In the genomic region with DNA sequence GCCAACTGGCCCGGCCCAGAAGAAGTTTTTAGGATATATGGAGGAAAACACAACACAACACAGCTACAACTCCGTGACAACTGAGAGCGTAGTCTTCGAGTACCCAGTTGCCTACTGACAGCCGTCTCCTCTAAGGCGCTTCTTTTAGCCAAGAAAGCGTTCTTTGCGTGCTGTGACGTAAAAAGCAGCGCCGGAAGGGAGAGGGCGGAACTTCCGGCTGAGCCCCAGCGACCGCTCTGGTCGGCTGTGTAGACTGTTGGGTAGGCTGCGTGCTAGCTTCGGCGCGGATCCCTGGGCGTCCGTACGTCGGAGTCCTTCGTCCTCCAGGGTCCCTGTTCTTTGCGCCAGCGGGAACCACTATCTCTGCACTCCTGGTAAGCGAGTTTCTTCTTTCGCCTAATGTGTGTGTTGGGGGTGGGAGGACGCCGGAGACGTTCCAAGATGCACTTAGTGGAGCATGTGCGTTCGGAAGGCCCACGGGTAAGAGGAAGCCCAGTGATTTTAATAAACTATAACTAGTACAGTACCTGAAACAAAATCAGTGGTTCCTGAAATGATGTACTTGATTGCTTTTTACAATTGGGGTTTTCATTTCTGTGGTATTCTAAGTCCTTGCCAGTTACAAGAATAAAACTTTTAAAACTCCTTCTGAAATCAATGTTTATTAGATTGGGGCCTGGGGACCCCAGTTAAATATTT, we compare ENCODE assay signal across 8 cellular contexts. TPM values are rescaled to one million over a fixed set of nuclear protein-coding genes. Genes with fewer than 3 reads are reported as not detected.
A peak's percentile ranks its signal among the peaks of the same experiment; 100 is the strongest.
DNase-seq lines count a peak whose midpoint lies in the region; ATAC-seq and TF ChIP-seq lines count a peak whose summit lies in the region.

A gene (plus strand): TSS at position 239 of the 699 bp plus-strand sequence. CDS start 2,914 bp downstream, outside the sequence.

- H3K36me3 ChIP-seq in spleen, result peaks cover 0 to 30% (median 20%) of the 10 kb centered on the region in 6 donors

- peak within 1 kb of the TSS; percentile 95 for H3K27ac Mint-ChIP-seq in activated B cell treated with CpG ODN at 0.5 μM for 24 hours

- H3K4me1 Mint-ChIP-seq in activated B cell treated with CpG ODN at 0.5 μM for 24 hours, result peaks cover 42% of the 10 kb centered on the region

- H3K9me3 Mint-ChIP-seq in activated B cell treated with CpG ODN at 0.5 μM for 24 hours, result no peaks in the 10 kb centered on the region

- H3K4me3 Mint-ChIP-seq in activated B cell treated with CpG ODN at 0.5 μM for 24 hours, result peak within 1 kb of the TSS; percentile 99

- no peak for TF ChIP-seq CTCF in AG04450 (IDR thresholded peaks at IDR 0.05; ENCODE audit: low read depth, low read length)
- TF ChIP-seq CTCF in activated B cell treated with CpG ODN at 0.5 μM for 24 hours (IDR thresholded peaks at IDR 0.05), result no peak
- no peak for TF ChIP-seq CTCF in spleen (IDR thresholded peaks at IDR 0.05 in 8 of 11, conservative IDR thresholded peaks at IDR 0.05 in 3 of 11)

- H3K36me3 Mint-ChIP-seq in activated B cell treated with CpG ODN at 0.5 μM for 24 hours (ENCODE audit: low read depth), result peaks cover 33% of the 10 kb centered on the region

- 0% methylated on average over 27 to 35 of the region's 35 CpGs for WGBS in spleen, 5 donors

- intact Hi-C loops in activated B cell treated with CpG ODN at 0.5 μM for 24 hours (cut with micrococcal nuclease) (loop anchor here (1.0 to 5.0 kb wide), 6 partner anchors 12 to 1159 kb away; a partner anchor contains a TSS), spleen (cut with DNase I; ENCODE audit: low total_unique reads) (no loop called here)

- H3K4me3 ChIP-seq in AG04450 (ENCODE audit: low read depth, low read length) (peak within 1 kb of the TSS; percentile 95), spleen (peak within 1 kb of the TSS; percentile 52 to 87 (median 83))

- ATAC-seq in GM18907 (IDR thresholded peaks at IDR 0.05; ENCODE audit: unreplicated experiment) (peak; percentile 99), HG03159 (IDR thresholded peaks at IDR 0.05; ENCODE audit: unreplicated experiment) (peak; percentile 99), activated B cell treated with CpG ODN at 0.5 μM for 24 hours (ENCODE audit: low read depth) (peak; percentile 96)

- peak in 1 of 3 donors; percentile 87 for TF ChIP-seq POLR2A in spleen (IDR thresholded peaks at IDR 0.05)

- peaks cover 4% of the 10 kb centered on the region for H3K27me3 Mint-ChIP-seq in activated B cell treated with CpG ODN at 0.5 μM for 24 hours

- H3K27ac ChIP-seq in AG04450 (ENCODE audit: low read depth, low read length) (peak within 1 kb of the TSS; percentile 81), caudate nucleus (ENCODE audit: low read depth, low read length) (no peak within 1 kb of the TSS), spleen (peak within 1 kb of the TSS; percentile 88 to 96 (median 93))

- DNase-seq in AG04450 (ENCODE audit: low read depth, low spot score) (peak; percentile 77), NCI-H345 (lab: John Stamatoyannopoulos, UW) (peak; percentile 88), activated B cell treated with CpG ODN at 0.5 μM for 24 hours (peak; percentile 88), caudate nucleus (lab: John Stamatoyannopoulos, UW) (peak; percentile 41 to 95 (median 84)), inferior parietal cortex (ENCODE audit: extremely low spot score) (peak; percentile 98), spleen (peak; percentile 98)

- H3K27me3 ChIP-seq in AG04450 (ENCODE audit: control insufficient read depth, insufficient read depth, low read length) (peaks cover under 1% of the 10 kb centered on the region), spleen (replicated peaks in 1 of 7) (peaks cover 0 to 20% (median 3%) of the 10 kb centered on the region in 7 donors)

- CTCF ChIA-PET in AG04450 (lab: Charles Lee) (no interaction called here), activated B cell treated with CpG ODN at 0.5 μM for 24 hours (lab: Charles Lee) (interaction anchor here (2.2 kb wide), 1 partner anchor 12 kb away, joined by 10 read pairs; a partner anchor contains a TSS)

- no peaks in the 10 kb centered on the region for H3K9me3 ChIP-seq in AG04450 (ENCODE audit: control insufficient read depth, insufficient read depth, low read length)
- no peaks in the 10 kb centered on the region for H3K9me3 ChIP-seq in spleen

- H3K4me1 ChIP-seq in spleen, result peaks cover 10 to 48% (median 36%) of the 10 kb centered on the region in 6 donors

- POLR2A ChIA-PET in AG04450 (lab: Yijun Ruan, JAX) (interaction anchor here (1.1 to 1.6 kb wide), 3 partner anchors 12 to 124 kb away, joined by 3 to 6 read pairs (median 4); a partner anchor contains a TSS), activated B cell treated with CpG ODN at 0.5 μM for 24 hours (lab: Charles Lee) (interaction anchor here (0.6 to 5.2 kb wide), 11 partner anchors 8 to 1301 kb away, joined by 3 to 94 read pairs (median 7); a partner anchor contains a TSS)

RNA-seq across cellular contexts. Expression of the gene that starts here (rescaled TPM):
- polyA plus RNA-seq in AG04450 (2011; rRNA removed), result 19.4 and 26.1 TPM in 2 replicates
- 8.4 and 10.3 TPM in 2 replicates for polyA minus RNA-seq in AG04450 (2011; rRNA and poly(A)+ RNA removed)
- total RNA-seq in activated B cell treated with CpG ODN at 0.5 μM for 24 hours, result 33.5 and 34.6 TPM in 2 replicates
- 10 to 100 TPM; 14.1 to 22.4 (median 18.0) TPM for total RNA-seq in spleen
- polyA plus RNA-seq in spleen, result 10 to 100 TPM; 21.9 to 25.8 (median 24.4) TPM
